In genomic region chr3:13607821-13608620, GRCh38 we compare ENCODE assay signal across 21 cellular contexts. TPM values are rescaled to one million over a fixed set of nuclear protein-coding genes. Genes with fewer than 3 reads are reported as not detected.
DNase-seq lines count a peak whose midpoint lies in the region; ATAC-seq, FAIRE-seq and TF ChIP-seq lines count a peak whose summit lies in the region.
"Had no signal": no experiment of that assay in that cellular context is flagged by ENCODE, and none has a peak within 500 bp of the region (broad histone marks: within the 10 kb centered on the region; RNA-seq: fewer than 3 reads in every experiment).

No MANE protein-coding gene starts in this region.

- no peak overlapping the region for H3K4ac ChIP-seq in neuronal stem cell (ENCODE audit: low read length)

- no peaks in the 10 kb centered on the region for H3K9me3 Mint-ChIP-seq in activated naive CD8-positive, alpha-beta T cell treated with anti-CD3 and anti-CD28 coated beads, Interleukin-2, amount 50 U/mL, for 24 hours
- H3K9me3 Mint-ChIP-seq in activated naive CD8-positive, alpha-beta T cell treated with anti-CD3 and anti-CD28 coated beads for 36 hours = no peaks in the 10 kb centered on the region
- H3K9me3 Mint-ChIP-seq: IgD-negative memory B cell had no signal

- H2AFZ ChIP-seq in neuronal stem cell (ENCODE audit: low read length) = no peak overlapping the region

- H2AK5ac ChIP-seq in neuronal stem cell (ENCODE audit: low read depth, low read length) = peak overlapping the region; percentile 4

- H3K4me1 ChIP-seq in adipocyte (ENCODE audit: control insufficient read depth, insufficient read depth, low read length) = peaks cover 33% of the 10 kb centered on the region
- no peaks in the 10 kb centered on the region for H3K4me1 ChIP-seq in neuronal stem cell (ENCODE audit: control insufficient read depth in 2 of 2, insufficient read depth in 1 of 2, low read depth in 1 of 2, low read length in 2 of 2)
- H3K4me1 ChIP-seq: SJSA1 had no signal

- no peak overlapping the region for H3K23ac ChIP-seq in neuronal stem cell (ENCODE audit: low read depth, low read length, poor library complexity)

- FAIRE-seq in urothelium cell line (lab: Jason Lieb, UNC) = peak; percentile 56
- FAIRE-seq: GM12878 had no signal

- no peak overlapping the region for H3K27ac ChIP-seq in neuronal stem cell (replicated peaks; ENCODE audit: low read length)
- H3K27ac ChIP-seq: BLaER1 treated with 17β-estradiol and CSF1 and Interleukin-3, amounts not matched to agents 10 nM and 100 nM; SJSA1 had no signal

- H4K8ac ChIP-seq in neuronal stem cell (ENCODE audit: low read depth, low read length) = no peak overlapping the region

- H4K91ac ChIP-seq in neuronal stem cell (ENCODE audit: low read depth, low read length, poor library complexity) = no peak overlapping the region

- no peaks in the 10 kb centered on the region for H3K27me3 Mint-ChIP-seq in activated naive CD8-positive, alpha-beta T cell treated with anti-CD3 and anti-CD28 coated beads, Interleukin-2, amount 50 U/mL, for 24 hours
- H3K27me3 Mint-ChIP-seq in activated naive CD8-positive, alpha-beta T cell treated with anti-CD3 and anti-CD28 coated beads for 36 hours = no peaks in the 10 kb centered on the region

- no peak for TF ChIP-seq CTCF in GM10248 (IDR thresholded peaks at IDR 0.05; ENCODE audit: control extremely low read depth, extremely low read depth, low read depth, missing control alignments)

- peak overlapping the region; percentile 13 for H3K4me3 ChIP-seq in adipocyte (ENCODE audit: low read length)
- H3K4me3 ChIP-seq in neuronal stem cell (ENCODE audit: low read length in 2 of 2) = no peak overlapping the region
- H3K4me3 ChIP-seq: BLaER1 treated with 17β-estradiol and CSF1 and Interleukin-3, amounts not matched to agents 10 nM and 100 nM; GM12878; SJSA1 had no signal

- POLR2A ChIA-PET in GM10248 (lab: Yijun Ruan, JAX) = interaction anchor here (0.6 kb wide), 1 partner anchor 106 kb away, joined by 3 read pairs; no protein-coding TSS in a partner anchor

- no peaks in the 10 kb centered on the region for H3K27me3 ChIP-seq in adipocyte (replicated peaks; ENCODE audit: control insufficient read depth, insufficient read depth, low read length)
- H3K27me3 ChIP-seq in neuronal stem cell (ENCODE audit: control insufficient read depth in 3 of 3, insufficient read depth in 3 of 3, low read depth in 1 of 3, low read length in 3 of 3) = no peaks in the 10 kb centered on the region
- H3K27me3 ChIP-seq: BLaER1 treated with 17β-estradiol and CSF1 and Interleukin-3, amounts not matched to agents 10 nM and 100 nM; SJSA1 had no signal

- H3K36me3 Mint-ChIP-seq in activated naive CD8-positive, alpha-beta T cell treated with anti-CD3 and anti-CD28 coated beads, Interleukin-2, amount 50 U/mL, for 24 hours (ENCODE audit: low read depth) = no peaks in the 10 kb centered on the region
- no peaks in the 10 kb centered on the region for H3K36me3 Mint-ChIP-seq in activated naive CD8-positive, alpha-beta T cell treated with anti-CD3 and anti-CD28 coated beads for 36 hours

- no peaks in the 10 kb centered on the region for H3K79me1 ChIP-seq in neuronal stem cell (ENCODE audit: low read depth, low read length)

- no peak overlapping the region for H3K14ac ChIP-seq in neuronal stem cell (ENCODE audit: low read length)

- H3K4me1 Mint-ChIP-seq in activated naive CD8-positive, alpha-beta T cell treated with anti-CD3 and anti-CD28 coated beads, Interleukin-2, amount 50 U/mL, for 24 hours = no peaks in the 10 kb centered on the region
- no peaks in the 10 kb centered on the region for H3K4me1 Mint-ChIP-seq in activated naive CD8-positive, alpha-beta T cell treated with anti-CD3 and anti-CD28 coated beads for 36 hours
- H3K4me1 Mint-ChIP-seq: IgD-negative memory B cell had no signal

- no peak for DNase-seq in activated naive CD8-positive, alpha-beta T cell treated with anti-CD3 and anti-CD28 coated beads, Interleukin-2, amount 50 U/mL, for 24 hours
- no peak for DNase-seq in activated naive CD8-positive, alpha-beta T cell treated with anti-CD3 and anti-CD28 coated beads for 36 hours
- DNase-seq in adipocyte (ENCODE audit: low read depth) (peak; percentile 10), neuronal stem cell (ENCODE audit: low spot score) (no peak), urothelium cell line (ENCODE audit: low spot score) (no peak), GM10248 (ENCODE audit: extremely low spot score) (no peak), cerebellar cortex (ENCODE audit: low spot score) (no peak)
- DNase-seq: 8988T; DMS79 treated with DMSO at 0.1 percent for 48 hours; NCI-H1417 treated with DMSO at 0.1 percent for 48 hours; NCI-H2029; NCI-H2171; NCI-H446; NK-92 treated with Interleukin-12 subunit alpha and Interleukin-12 subunit beta, amount 100 ng/mL, for 24 hours; RPMI8226 had no signal

- H3K9me3 ChIP-seq in adipocyte (ENCODE audit: control insufficient read depth, low read length) (no peaks in the 10 kb centered on the region), neuronal stem cell (replicated peaks in 1 of 2; ENCODE audit: control insufficient read depth in 2 of 2, insufficient read depth in 1 of 2, low read depth in 1 of 2, low read length in 2 of 2) (no peaks in the 10 kb centered on the region)
- H3K9me3 ChIP-seq: SJSA1 had no signal

- no peak overlapping the region for H3K27ac Mint-ChIP-seq in activated naive CD8-positive, alpha-beta T cell treated with anti-CD3 and anti-CD28 coated beads, Interleukin-2, amount 50 U/mL, for 24 hours
- H3K27ac Mint-ChIP-seq in activated naive CD8-positive, alpha-beta T cell treated with anti-CD3 and anti-CD28 coated beads for 36 hours = no peak overlapping the region

- no peak overlapping the region for H2BK5ac ChIP-seq in neuronal stem cell (ENCODE audit: low read length)

- CTCF ChIA-PET in GM10248 (lab: Yijun Ruan, JAX) = interaction anchor here (1.3 kb wide), 1 partner anchor 484 kb away, joined by 4 read pairs; no protein-coding TSS in a partner anchor

- H2BK12ac ChIP-seq in neuronal stem cell (ENCODE audit: low read length) = no peak overlapping the region

- H2BK15ac ChIP-seq in neuronal stem cell (ENCODE audit: low read length) = no peak overlapping the region

- H2BK120ac ChIP-seq in neuronal stem cell (ENCODE audit: low read depth, low read length) = no peak overlapping the region

- H3K18ac ChIP-seq in neuronal stem cell (ENCODE audit: low read length) = peak overlapping the region; percentile 42

- H3K9ac ChIP-seq in adipocyte (ENCODE audit: low read length) (peak overlapping the region; percentile 50), neuronal stem cell (ENCODE audit: low read depth, low read length, poor library complexity) (no peak overlapping the region)
- H3K9ac ChIP-seq: BLaER1 treated with 17β-estradiol and CSF1 and Interleukin-3, amounts not matched to agents 10 nM and 100 nM had no signal

- WGBS in neuronal stem cell (ENCODE audit: extremely low coverage in 2 of 2, insufficient read length in 2 of 2, insufficient replicate concordance in 1 of 2), 2 donors = no CpG with 5 or more reads among the region's 14 CpGs

- peak; percentile 15 for ATAC-seq in activated naive CD8-positive, alpha-beta T cell treated with anti-CD3 and anti-CD28 coated beads, Interleukin-2, amount 50 U/mL, for 24 hours
- no peak for ATAC-seq in HG03342 (IDR thresholded peaks at IDR 0.05; ENCODE audit: unreplicated experiment)
- ATAC-seq: GM12878 had no signal

- H3K4me3 Mint-ChIP-seq in activated naive CD8-positive, alpha-beta T cell treated with anti-CD3 and anti-CD28 coated beads, Interleukin-2, amount 50 U/mL, for 24 hours = no peak overlapping the region
- H3K4me3 Mint-ChIP-seq in activated naive CD8-positive, alpha-beta T cell treated with anti-CD3 and anti-CD28 coated beads for 36 hours = no peak overlapping the region

- no peak overlapping the region for H3K4me2 ChIP-seq in neuronal stem cell (ENCODE audit: insufficient read depth, low read length, poor library complexity, severe bottlenecking)
- H3K4me2 ChIP-seq: BLaER1 treated with 17β-estradiol and CSF1 and Interleukin-3, amounts not matched to agents 10 nM and 100 nM had no signal

- H3K36me3 ChIP-seq in adipocyte (ENCODE audit: control insufficient read depth, insufficient read depth, low read length, severe bottlenecking) (peaks cover 51% of the 10 kb centered on the region), neuronal stem cell (replicated peaks in 1 of 2; ENCODE audit: control insufficient read depth in 2 of 2, insufficient read depth in 2 of 2, low read length in 2 of 2) (peaks cover 0 to 2% of the 10 kb centered on the region in 2 donors)
- H3K36me3 ChIP-seq: BLaER1 treated with 17β-estradiol and CSF1 and Interleukin-3, amounts not matched to agents 10 nM and 100 nM; SJSA1 had no signal

RNA-seq across cellular contexts. Expression of gene FBLN2, which starts 59.1 kb away (rescaled TPM):
- total RNA-seq in activated naive CD8-positive, alpha-beta T cell treated with anti-CD3 and anti-CD28 coated beads for 36 hours = 1 to 10 TPM; 1.9 to 3.1 TPM
- polyA plus RNA-seq in neuronal stem cell (2013, experiment 1 of 2) = 12.1 TPM
- 12.3 TPM for polyA plus RNA-seq in neuronal stem cell (2013, experiment 2 of 2)
- total RNA-seq: OCI-LY7 had no signal
